ENCODE assay signal across 10 cellular contexts in the genomic region with DNA sequence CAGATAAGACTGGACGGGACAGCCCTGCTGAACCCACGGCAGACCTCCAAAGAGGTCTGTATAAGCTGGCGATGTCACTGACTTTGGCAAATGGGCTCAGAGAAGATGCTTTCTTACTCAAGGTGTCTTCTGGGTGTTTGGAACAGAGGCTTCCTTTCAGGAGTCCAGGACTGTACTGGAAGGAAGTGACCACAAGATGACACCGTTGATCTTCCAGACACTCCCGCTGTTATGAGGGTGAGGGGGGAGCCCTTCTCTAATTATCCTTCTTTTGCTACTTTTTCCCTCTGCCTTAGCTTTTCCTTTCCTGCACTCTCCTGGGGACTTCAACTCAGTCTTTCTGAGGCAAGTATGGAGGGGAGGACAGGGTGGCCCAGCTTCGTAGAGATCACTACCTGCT.
DNase-seq lines count a peak whose midpoint lies in the region; ATAC-seq, FAIRE-seq and TF ChIP-seq lines count a peak whose summit lies in the region.
"Had no signal": no experiment of that assay in that cellular context is flagged by ENCODE, and none has a peak within 500 bp of the region (broad histone marks: within the 10 kb centered on the region; RNA-seq: fewer than 3 reads in every experiment).

No MANE protein-coding gene starts in this region.

- H3K4me3 Mint-ChIP-seq in endothelial cell (ENCODE audit: unreplicated experiment), result peak overlapping the region; percentile 80
- H3K4me3 Mint-ChIP-seq in neural progenitor cell, result no peak overlapping the region

- H3K4me1 Mint-ChIP-seq in endothelial cell (ENCODE audit: unreplicated experiment) (peaks cover 26% of the 10 kb centered on the region), neural progenitor cell (no peaks in the 10 kb centered on the region)

- TF ChIP-seq POLR2A in GM12891 (IDR thresholded peaks at IDR 0.05; ENCODE audit: low read depth, low read length) (no peak), transverse colon (IDR thresholded peaks at IDR 0.05) (no peak), H54 (IDR thresholded peaks at IDR 0.05; ENCODE audit: low read depth, low read length) (no peak)

- H3K4me1 ChIP-seq in neural progenitor cell (no peaks in the 10 kb centered on the region), transverse colon (peaks cover 0 to 21% (median 9%) of the 10 kb centered on the region in 4 donors)

- TF ChIP-seq CTCF in LNCAP (IDR thresholded peaks at IDR 0.05) (peak; percentile 44), endothelial cell (IDR thresholded peaks at IDR 0.05; ENCODE audit: unreplicated experiment) (no peak), neural progenitor cell (IDR thresholded peaks at IDR 0.05) (no peak), transverse colon (IDR thresholded peaks at IDR 0.05) (peak in 1 of 5 experiments; percentile 13)

- H3K27me3 Mint-ChIP-seq in endothelial cell (ENCODE audit: unreplicated experiment), result peaks cover 9% of the 10 kb centered on the region
- no peaks in the 10 kb centered on the region for H3K27me3 Mint-ChIP-seq in neural progenitor cell (ENCODE audit: insufficient read depth, low read depth)

- WGBS in transverse colon (ENCODE audit: low coverage in 1 of 2), 2 donors, result 57% methylated on average over 6 of the region's 6 CpGs; no CpG with 5 or more reads in 1 of the 2 donors

- H3K36me3 Mint-ChIP-seq in endothelial cell (ENCODE audit: low read depth, unreplicated experiment) (peaks cover 4% of the 10 kb centered on the region), neural progenitor cell (no peaks in the 10 kb centered on the region)

- TF ChIP-seq EP300 in transverse colon (IDR thresholded peaks at IDR 0.05; ENCODE audit: low read depth), result no peak

- peaks cover 24% of the 10 kb centered on the region for H3K27me3 ChIP-seq in neural progenitor cell
- H3K27me3 ChIP-seq in transverse colon, result no peaks in the 10 kb centered on the region

- in situ Hi-C loops in transverse colon (cut with MboI; ENCODE audit: low pct_ligation_motif_present in 1 of 4, low pct_unique_long_range_greater_than_20kb in 1 of 4, low sequenced_read_pairs in 3 of 4), result no loop called here

- H3K27ac Mint-ChIP-seq in endothelial cell (ENCODE audit: unreplicated experiment) (peak overlapping the region; percentile 91), neural progenitor cell (no peak overlapping the region)

- peak overlapping the region; percentile 75 for H3K4me2 ChIP-seq in neural progenitor cell

- no peaks in the 10 kb centered on the region for H3K79me2 ChIP-seq in neural progenitor cell (ENCODE audit: low read depth)

- FAIRE-seq in GM12891 (lab: Jason Lieb, UNC), result no peak
- no peak for FAIRE-seq in H54 (lab: Jason Lieb, UNC)
- FAIRE-seq: urothelium cell line had no signal

- H3F3A ChIP-seq in neural progenitor cell (ENCODE audit: low read depth), result no peaks in the 10 kb centered on the region

- intact Hi-C loops in transverse colon (cut with DNase I; ENCODE audit: low total_unique reads), result no loop called here

- peaks cover 10% of the 10 kb centered on the region for H4K20me1 ChIP-seq in neural progenitor cell (ENCODE audit: low read depth)

- peak overlapping the region; percentile 41 for H3K4me3 ChIP-seq in neural progenitor cell
- peak overlapping the region in 1 of 4 donors; percentile 21 for H3K4me3 ChIP-seq in transverse colon

- ATAC-seq in GM18909 (IDR thresholded peaks at IDR 0.05; ENCODE audit: poor library complexity, unreplicated experiment), result no peak

- peak overlapping the region; percentile 94 for H2AFZ ChIP-seq in neural progenitor cell (replicated peaks)

- H3K27ac ChIP-seq in neural progenitor cell (no peak overlapping the region), transverse colon (peak overlapping the region in 2 of 4 donors; percentile 15 to 38)

- H3K9me3 Mint-ChIP-seq in endothelial cell (ENCODE audit: unreplicated experiment), result no peaks in the 10 kb centered on the region
- peaks cover 7% of the 10 kb centered on the region for H3K9me3 Mint-ChIP-seq in neural progenitor cell

- H3K36me3 ChIP-seq in neural progenitor cell (no peaks in the 10 kb centered on the region), transverse colon (no peaks in the 10 kb centered on the region)

- DNase-seq in DMS53 (lab: John Stamatoyannopoulos, UW), result peak; percentile 72
- DNase-seq in endothelial cell (ENCODE audit: low spot score), result no peak
- DNase-seq in neural progenitor cell (ENCODE audit: low spot score), result peak; percentile 49
- no peak for DNase-seq in GM12891 (ENCODE audit: insufficient read length, low spot score)
- DNase-seq in transverse colon, result no peak
- DNase-seq in H54 (ENCODE audit: insufficient read length, low spot score), result no peak
- DNase-seq: NCI-H1436 treated with DMSO at 0.1 percent for 48 hours had no signal

- no peaks in the 10 kb centered on the region for H3K9me3 ChIP-seq in neural progenitor cell (ENCODE audit: low read depth)
- H3K9me3 ChIP-seq in transverse colon, result no peaks in the 10 kb centered on the region

- H3K9ac ChIP-seq in neural progenitor cell, result no peak overlapping the region

TF ChIP-seq in GM12891, 5 proteins besides CTCF, POLR2A, EP300 and RAD21:
- TF ChIP-seq TAF1 (IDR thresholded peaks at IDR 0.05; ENCODE audit: low read depth, low read length), result no peak

Comparison
In these comparisons a context has a peak if more than half of its experiments do, and no peak if none do; other contexts are left out.
1. DNase-seq: peak in DMS53 (single experiment) and neural progenitor cell (single experiment); none in endothelial cell (single experiment), GM12891 (single experiment), transverse colon (single experiment) and H54 (single experiment).